7 cellular contexts compared by ENCODE assay signal in the genomic region with DNA sequence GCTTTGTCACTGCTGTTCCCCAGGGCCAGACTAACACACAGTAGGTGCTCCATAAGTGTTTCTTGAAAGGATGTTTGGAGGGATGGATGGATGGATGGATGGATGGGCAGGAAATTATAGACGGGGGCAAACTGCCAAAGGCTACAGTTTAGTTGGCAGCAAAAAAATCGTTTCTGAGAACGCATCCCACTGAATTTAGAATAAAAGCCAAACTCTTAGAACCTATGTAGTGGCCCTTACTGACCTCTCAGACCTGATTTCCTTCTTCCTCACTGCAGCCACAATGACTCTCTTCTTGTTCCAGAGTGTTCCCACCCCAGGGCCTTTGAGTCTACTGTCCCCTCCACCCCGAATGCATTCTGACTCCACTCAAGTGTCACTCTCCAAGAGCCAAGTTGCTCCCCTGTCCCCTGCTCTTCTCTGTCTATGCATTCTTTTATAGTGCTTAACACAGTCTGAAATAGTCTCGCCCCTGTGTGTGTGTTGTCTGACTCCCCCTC. TPM values are rescaled to one million over a fixed set of nuclear protein-coding genes. Genes with fewer than 3 reads are reported as not detected.
DNase-seq lines count a peak whose midpoint lies in the region; ATAC-seq and TF ChIP-seq lines count a peak whose summit lies in the region.

No MANE protein-coding gene starts in this region.

- peaks cover 5% of the 10 kb centered on the region for H3K4me1 ChIP-seq in IMR-90 (ENCODE audit: control insufficient read depth, insufficient read depth, low read length)

- H3K36me3 Mint-ChIP-seq in CD14-positive monocyte (peaks cover 0 to 8% of the 10 kb centered on the region in 2 donors), chondrocyte (ENCODE audit: low read depth) (peaks cover 2% of the 10 kb centered on the region), progenitor cell of endocrine pancreas (ENCODE audit: insufficient read depth) (no peaks in the 10 kb centered on the region)

- TF ChIP-seq CTCF in CD14-positive monocyte (IDR thresholded peaks at IDR 0.05), result peak; percentile 33
- TF ChIP-seq CTCF in IMR-90 (conservative IDR thresholded peaks at IDR 0.05; ENCODE audit: low read depth, low read length), result no peak
- peak; percentile 67 for TF ChIP-seq CTCF in chondrocyte (IDR thresholded peaks at IDR 0.05)
- no peak for TF ChIP-seq CTCF in progenitor cell of endocrine pancreas (IDR thresholded peaks at IDR 0.05; ENCODE audit: unreplicated experiment)

- TF ChIP-seq POLR2A in IMR-90 (IDR thresholded peaks at IDR 0.05; ENCODE audit: low read depth, low read length), result no peak

- no peak for TF ChIP-seq RAD21 in IMR-90 (IDR thresholded peaks at IDR 0.05; ENCODE audit: low read length)

- no peak overlapping the region; the same call in 1 of the 2 replicates for H3K4ac ChIP-seq in IMR-90 (ENCODE audit: low read depth, low read length)

- H2BK120ac ChIP-seq in IMR-90 (ENCODE audit: low read depth, low read length), result no peak overlapping the region

- H2BK20ac ChIP-seq in IMR-90 (ENCODE audit: low read depth, low read length), result no peak overlapping the region

- in situ Hi-C loops in IMR-90 (cut with MboI; ENCODE audit: low sequenced_read_pairs), result no loop called here

- H3K9me3 Mint-ChIP-seq in CD14-positive monocyte (peaks cover 0 to 12% (median 0%) of the 10 kb centered on the region in 7 donors), chondrocyte (ENCODE audit: low read depth) (no peaks in the 10 kb centered on the region), progenitor cell of endocrine pancreas (ENCODE audit: low read depth) (no peaks in the 10 kb centered on the region)

- H3K27me3 ChIP-seq in IMR-90 (ENCODE audit: control insufficient read depth, insufficient read depth, low read length), result peaks cover 31% of the 10 kb centered on the region

- 0 out of 2 replicates have a peak, but pooled peaks cover 4% of the 10 kb centered on the region for H3K9me1 ChIP-seq in IMR-90 (ENCODE audit: insufficient read depth, low read length)

- peaks cover 12% of the 10 kb centered on the region for H3K4me1 Mint-ChIP-seq in CD14-positive monocyte
- peaks cover 17% of the 10 kb centered on the region for H3K4me1 Mint-ChIP-seq in chondrocyte (ENCODE audit: low read depth)
- H3K4me1 Mint-ChIP-seq in progenitor cell of endocrine pancreas (ENCODE audit: low read depth), result peaks cover 9% of the 10 kb centered on the region

- peak overlapping the region; percentile 74 for H2AFZ ChIP-seq in IMR-90 (replicated peaks; ENCODE audit: low read length, poor library complexity)

- H3K79me1 ChIP-seq in IMR-90 (ENCODE audit: low read depth in 1 of 2, low read length in 2 of 2), result peaks cover 3 to 5% of the 10 kb centered on the region in 2 experiments; a peak in 1 of 4 replicates

- H3K27me3 Mint-ChIP-seq in CD14-positive monocyte (ENCODE audit: low read depth in 3 of 3) (peaks cover 46 to 61% (median 55%) of the 10 kb centered on the region in 3 donors), chondrocyte (ENCODE audit: low read depth) (peaks cover 55% of the 10 kb centered on the region), progenitor cell of endocrine pancreas (peaks cover 87% of the 10 kb centered on the region)

- H3K9me3 ChIP-seq in IMR-90 (ENCODE audit: control insufficient read depth, insufficient read depth, low read length), result no peaks in the 10 kb centered on the region; the same call in 1 of the 2 replicates

- intact Hi-C loops in CD14-positive monocyte (cut with micrococcal nuclease) (loop anchor here (5.0 to 10.0 kb wide), 2 partner anchors 109 to 403 kb away; no protein-coding TSS in a partner anchor), IMR-90 (cut with micrococcal nuclease) (loop anchor here (1.0 to 5.0 kb wide), 2 partner anchors 109 to 327 kb away; no protein-coding TSS in a partner anchor)

- peak overlapping the region; percentile 35 to 58 for H3K4me3 Mint-ChIP-seq in CD14-positive monocyte
- H3K4me3 Mint-ChIP-seq in chondrocyte (ENCODE audit: unreplicated experiment), result peak overlapping the region; percentile 50
- peak overlapping the region; percentile 11 for H3K4me3 Mint-ChIP-seq in progenitor cell of endocrine pancreas (ENCODE audit: low read depth)

- ATAC-seq in IMR-90 (ENCODE audit: low read depth), result no peak

- 20% methylated on average over 2 of the region's 5 CpGs; no CpG with 5 or more reads in 1 of the 2 experiments for WGBS in IMR-90 (ENCODE audit: extremely low coverage in 2 of 2, insufficient read length in 1 of 2), 2 experiments

- no peak overlapping the region for H2BK15ac ChIP-seq in IMR-90 (ENCODE audit: low read depth, low read length)

- no peak overlapping the region for H2AK9ac ChIP-seq in IMR-90 (replicated peaks; ENCODE audit: low read depth, low read length, poor library complexity)

- H4K20me1 ChIP-seq in IMR-90 (ENCODE audit: insufficient read depth, low read length), result peaks cover 16% of the 10 kb centered on the region

- no peaks in the 10 kb centered on the region for H3K36me3 ChIP-seq in IMR-90 (ENCODE audit: control insufficient read depth, insufficient read depth, low read length)

- peak overlapping the region in 1 of 7 donors; percentile 55 for H3K27ac Mint-ChIP-seq in CD14-positive monocyte
- no peak overlapping the region for H3K27ac Mint-ChIP-seq in chondrocyte (ENCODE audit: unreplicated experiment)
- no peak overlapping the region for H3K27ac Mint-ChIP-seq in progenitor cell of endocrine pancreas

- no peak overlapping the region for H4K5ac ChIP-seq in IMR-90 (ENCODE audit: low read depth, low read length)

- CTCF ChIA-PET in IMR-90 (lab: Yijun Ruan, JAX), result interaction anchor here (1.0 to 1.1 kb wide), 2 partner anchors 14 to 87 kb away, joined by 4 read pairs; no protein-coding TSS in a partner anchor

- H3K18ac ChIP-seq in IMR-90 (ENCODE audit: low read depth, low read length), result no peak overlapping the region

- POLR2A ChIA-PET in IMR-90 (lab: Charles Lee; ENCODE audit: unreplicated experiment), result no interaction called here

- H3K4me3 ChIP-seq in IMR-90 (ENCODE audit: insufficient read depth, low read depth, low read length), result no peak overlapping the region

- no peak overlapping the region for H3K27ac ChIP-seq in IMR-90 (ENCODE audit: insufficient read depth, low read length)

- H2BK5ac ChIP-seq in IMR-90 (ENCODE audit: low read depth, low read length, poor library complexity, severe bottlenecking), result no peak overlapping the region

- no peak overlapping the region for H3K9ac ChIP-seq in IMR-90 (ENCODE audit: low read depth, low read length)

- BruUV-seq in IMR-90 (replicated peaks; lab: Mats Ljungman, UMichigan), result no TSS peak

- H3K4me2 ChIP-seq in IMR-90 (ENCODE audit: low read depth, low read length), result peak overlapping the region; percentile 54; the same call in 1 of the 2 replicates

- peak overlapping the region; percentile 33; the same call in 1 of the 2 replicates for H4K91ac ChIP-seq in IMR-90 (ENCODE audit: insufficient read depth, low read depth, low read length)

- H3K23ac ChIP-seq in IMR-90 (ENCODE audit: low read depth, low read length), result no peak overlapping the region

- H2AK5ac ChIP-seq in IMR-90 (ENCODE audit: low read depth, low read length), result no peak overlapping the region; the same call in 1 of the 2 replicates

- H3K14ac ChIP-seq in IMR-90 (replicated peaks; ENCODE audit: low read depth, low read length), result no peak overlapping the region

- H3K56ac ChIP-seq in IMR-90 (ENCODE audit: extremely low read depth, insufficient read depth, low read length), result no peak overlapping the region

- dilution Hi-C loops in IMR-90 (cut with HindIII; ENCODE audit: low sequenced_read_pairs, unreplicated experiment), result no loop called here

- DNase-seq in CD14-positive monocyte (ENCODE audit: low spot score) (no peak), IMR-90 (no peak), chondrocyte (ENCODE audit: low spot score) (peak; percentile 14), progenitor cell of endocrine pancreas (ENCODE audit: low spot score, unreplicated experiment) (no peak), medulla oblongata (ENCODE audit: extremely low spot score) (no peak), NCI-H1436 treated with DMSO at 0.1 percent for 48 hours (lab: John Stamatoyannopoulos, UW) (no peak), NCI-H187 treated with DMSO at 0.1 percent for 48 hours (lab: John Stamatoyannopoulos, UW) (no peak)

- no peak overlapping the region for H4K8ac ChIP-seq in IMR-90 (ENCODE audit: low read depth in 2 of 2, low read length in 2 of 2)

TF ChIP-seq in IMR-90, 13 proteins besides CTCF, POLR2A, EP300 and RAD21 (continues in another document):
- TF ChIP-seq, protein P1, sequence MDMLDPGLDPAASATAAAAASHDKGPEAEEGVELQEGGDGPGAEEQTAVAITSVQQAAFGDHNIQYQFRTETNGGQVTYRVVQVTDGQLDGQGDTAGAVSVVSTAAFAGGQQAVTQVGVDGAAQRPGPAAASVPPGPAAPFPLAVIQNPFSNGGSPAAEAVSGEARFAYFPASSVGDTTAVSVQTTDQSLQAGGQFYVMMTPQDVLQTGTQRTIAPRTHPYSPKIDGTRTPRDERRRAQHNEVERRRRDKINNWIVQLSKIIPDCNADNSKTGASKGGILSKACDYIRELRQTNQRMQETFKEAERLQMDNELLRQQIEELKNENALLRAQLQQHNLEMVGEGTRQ (IDR thresholded peaks at IDR 0.05; ENCODE audit: low read depth, low read length), result no peak
- TF ChIP-seq MXI1 (IDR thresholded peaks at IDR 0.05; ENCODE audit: borderline replicate concordance, low read depth, low read length) (no peak), SMC3 (IDR thresholded peaks at IDR 0.05; ENCODE audit: low read depth, low read length) (no peak)
- TF ChIP-seq, protein P2, sequence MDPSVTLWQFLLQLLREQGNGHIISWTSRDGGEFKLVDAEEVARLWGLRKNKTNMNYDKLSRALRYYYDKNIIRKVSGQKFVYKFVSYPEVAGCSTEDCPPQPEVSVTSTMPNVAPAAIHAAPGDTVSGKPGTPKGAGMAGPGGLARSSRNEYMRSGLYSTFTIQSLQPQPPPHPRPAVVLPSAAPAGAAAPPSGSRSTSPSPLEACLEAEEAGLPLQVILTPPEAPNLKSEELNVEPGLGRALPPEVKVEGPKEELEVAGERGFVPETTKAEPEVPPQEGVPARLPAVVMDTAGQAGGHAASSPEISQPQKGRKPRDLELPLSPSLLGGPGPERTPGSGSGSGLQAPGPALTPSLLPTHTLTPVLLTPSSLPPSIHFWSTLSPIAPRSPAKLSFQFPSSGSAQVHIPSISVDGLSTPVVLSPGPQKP (IDR thresholded peaks at IDR 0.05; ENCODE audit: borderline replicate concordance, low read depth, low read length), result no peak

RNA-seq across cellular contexts. Expression of a gene that starts 5.2 kb away (rescaled TPM):
- polyA plus RNA-seq in CD14-positive monocyte (under 1 TPM in 1 of 2 donors, not detected in 1; 0.07 TPM), IMR-90 (2012; rRNA removed) (13.5 and 15.0 TPM in 2 replicates)
- total RNA-seq in IMR-90 (2012; rRNA removed) (2.2 and 2.8 TPM in 2 replicates), chondrocyte (0.10 to 0.44 TPM in 2 of 3 replicates, not detected in the other), progenitor cell of endocrine pancreas (1.7 and 1.9 TPM in 2 replicates)
- polyA plus RNA-seq in IMR-90 (2012; cell fraction: cytosol; rRNA removed), result 10.9 and 15.4 TPM in 2 replicates
- polyA plus RNA-seq in IMR-90 (2012; cell fraction: nucleus; rRNA removed; ENCODE audit: low replicate concordance), result 12.3 and 24.3 TPM in 2 replicates

RNA-seq across cellular contexts. Expression of a gene that starts 31.5 kb away (rescaled TPM):
- polyA plus RNA-seq in CD14-positive monocyte, result not detected
- not detected in 2 replicates for total RNA-seq in IMR-90 (2012; rRNA removed)
- polyA plus RNA-seq in IMR-90 (2012; rRNA removed), result not detected in 2 replicates
- polyA plus RNA-seq in IMR-90 (2012; cell fraction: cytosol; rRNA removed), result not detected in 2 replicates
- polyA plus RNA-seq in IMR-90 (2012; cell fraction: nucleus; rRNA removed; ENCODE audit: low replicate concordance), result not detected in 2 replicates
- not detected in 3 replicates for total RNA-seq in chondrocyte
- not detected in 2 replicates for total RNA-seq in progenitor cell of endocrine pancreas

Comparison
In these comparisons a context has a peak if more than half of its experiments do, and no peak if none do; other contexts are left out.
1. CTCF ChIP-seq: peak in CD14-positive monocyte (single experiment) and chondrocyte (single experiment); none in IMR-90 (single experiment) and progenitor cell of endocrine pancreas (single experiment).
2. Peak in every context shown above with its lines, with median percentiles within 50 percentile points of each other: H3K4me3 Mint-ChIP-seq.